ENCODE assay signal across 1 cellular context in genomic region chr17:67686246-67686645, GRCh38.
TF ChIP-seq lines count a peak whose summit lies in the region.

No MANE protein-coding gene starts in this region.

TF ChIP-seq in GM12878, 131 proteins besides CTCF, POLR2A, EP300 and RAD21 (continued from another document):
- TF ChIP-seq PRDM15 (CRISPR knock-in tag; IDR thresholded peaks at IDR 0.05) (no peak), CEBPB (IDR thresholded peaks at IDR 0.05; ENCODE audit: borderline replicate concordance in 1 of 2, low read depth in 2 of 2, low read length in 2 of 2) (no peak), CHD1 (IDR thresholded peaks at IDR 0.05; ENCODE audit: low read depth, low read length) (no peak), NFYA (IDR thresholded peaks at IDR 0.05; ENCODE audit: borderline replicate concordance, low read depth, low read length) (no peak), REST (IDR thresholded peaks at IDR 0.05; ENCODE audit: low read depth, low read length) (no peak), RUNX3 (IDR thresholded peaks at IDR 0.05; ENCODE audit: low read length) (no peak), CUX1 (IDR thresholded peaks at IDR 0.05; ENCODE audit: insufficient replicate concordance, low read depth, low read length) (no peak), NFIC (IDR thresholded peaks at IDR 0.05; ENCODE audit: low read depth, low read length) (no peak), BACH1 (IDR thresholded peaks at IDR 0.05; ENCODE audit: borderline replicate concordance) (no peak), TCF3 (IDR thresholded peaks at IDR 0.05; ENCODE audit: borderline replicate concordance, insufficient read depth, low read depth, low read length) (no peak), ZBTB40 (IDR thresholded peaks at IDR 0.05; ENCODE audit: borderline replicate concordance) (no peak), BCLAF1 (IDR thresholded peaks at IDR 0.05) (no peak), NR2F1 (conservative IDR thresholded peaks at IDR 0.05) (no peak), IRF5 (IDR thresholded peaks at IDR 0.05; ENCODE audit: borderline replicate concordance) (no peak), MYC (IDR thresholded peaks at IDR 0.05; ENCODE audit: insufficient read depth, insufficient read length, insufficient replicate concordance, low read length, severe bottlenecking) (no peak), SP1 (IDR thresholded peaks at IDR 0.05; ENCODE audit: low read depth, low read length) (no peak)
